In genomic region chr1:178723541-178723940, GRCh38 we compare ENCODE assay signal across 1 cellular context.
TF ChIP-seq lines count a peak whose summit lies in the region.

No MANE protein-coding gene starts in this region.

TF ChIP-seq in WTC11, 78 proteins besides CTCF, POLR2A, EP300 and RAD21 (continued from another document):
- TF ChIP-seq, protein P1, sequence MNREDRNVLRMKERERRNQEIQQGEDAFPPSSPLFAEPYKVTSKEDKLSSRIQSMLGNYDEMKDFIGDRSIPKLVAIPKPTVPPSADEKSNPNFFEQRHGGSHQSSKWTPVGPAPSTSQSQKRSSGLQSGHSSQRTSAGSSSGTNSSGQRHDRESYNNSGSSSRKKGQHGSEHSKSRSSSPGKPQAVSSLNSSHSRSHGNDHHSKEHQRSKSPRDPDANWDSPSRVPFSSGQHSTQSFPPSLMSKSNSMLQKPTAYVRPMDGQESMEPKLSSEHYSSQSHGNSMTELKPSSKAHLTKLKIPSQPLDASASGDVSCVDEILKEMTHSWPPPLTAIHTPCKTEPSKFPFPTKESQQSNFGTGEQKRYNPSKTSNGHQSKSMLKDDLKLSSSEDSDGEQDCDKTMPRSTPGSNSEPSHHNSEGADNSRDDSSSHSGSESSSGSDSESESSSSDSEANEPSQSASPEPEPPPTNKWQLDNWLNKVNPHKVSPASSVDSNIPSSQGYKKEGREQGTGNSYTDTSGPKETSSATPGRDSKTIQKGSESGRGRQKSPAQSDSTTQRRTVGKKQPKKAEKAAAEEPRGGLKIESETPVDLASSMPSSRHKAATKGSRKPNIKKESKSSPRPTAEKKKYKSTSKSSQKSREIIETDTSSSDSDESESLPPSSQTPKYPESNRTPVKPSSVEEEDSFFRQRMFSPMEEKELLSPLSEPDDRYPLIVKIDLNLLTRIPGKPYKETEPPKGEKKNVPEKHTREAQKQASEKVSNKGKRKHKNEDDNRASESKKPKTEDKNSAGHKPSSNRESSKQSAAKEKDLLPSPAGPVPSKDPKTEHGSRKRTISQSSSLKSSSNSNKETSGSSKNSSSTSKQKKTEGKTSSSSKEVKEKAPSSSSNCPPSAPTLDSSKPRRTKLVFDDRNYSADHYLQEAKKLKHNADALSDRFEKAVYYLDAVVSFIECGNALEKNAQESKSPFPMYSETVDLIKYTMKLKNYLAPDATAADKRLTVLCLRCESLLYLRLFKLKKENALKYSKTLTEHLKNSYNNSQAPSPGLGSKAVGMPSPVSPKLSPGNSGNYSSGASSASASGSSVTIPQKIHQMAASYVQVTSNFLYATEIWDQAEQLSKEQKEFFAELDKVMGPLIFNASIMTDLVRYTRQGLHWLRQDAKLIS (CRISPR knock-in tag; IDR thresholded peaks at IDR 0.05; ENCODE audit: borderline replicate concordance): no peak
- TF ChIP-seq GTF2I (CRISPR knock-in tag; conservative IDR thresholded peaks at IDR 0.05): no peak
- TF ChIP-seq RELA (CRISPR knock-in tag; IDR thresholded peaks at IDR 0.05; ENCODE audit: borderline replicate concordance): no peak
- TF ChIP-seq ZNF671 (CRISPR knock-in tag; IDR thresholded peaks at IDR 0.05): no peak
- no peak for TF ChIP-seq NFATC4 (CRISPR knock-in tag; IDR thresholded peaks at IDR 0.05)
- TF ChIP-seq, protein P2, sequence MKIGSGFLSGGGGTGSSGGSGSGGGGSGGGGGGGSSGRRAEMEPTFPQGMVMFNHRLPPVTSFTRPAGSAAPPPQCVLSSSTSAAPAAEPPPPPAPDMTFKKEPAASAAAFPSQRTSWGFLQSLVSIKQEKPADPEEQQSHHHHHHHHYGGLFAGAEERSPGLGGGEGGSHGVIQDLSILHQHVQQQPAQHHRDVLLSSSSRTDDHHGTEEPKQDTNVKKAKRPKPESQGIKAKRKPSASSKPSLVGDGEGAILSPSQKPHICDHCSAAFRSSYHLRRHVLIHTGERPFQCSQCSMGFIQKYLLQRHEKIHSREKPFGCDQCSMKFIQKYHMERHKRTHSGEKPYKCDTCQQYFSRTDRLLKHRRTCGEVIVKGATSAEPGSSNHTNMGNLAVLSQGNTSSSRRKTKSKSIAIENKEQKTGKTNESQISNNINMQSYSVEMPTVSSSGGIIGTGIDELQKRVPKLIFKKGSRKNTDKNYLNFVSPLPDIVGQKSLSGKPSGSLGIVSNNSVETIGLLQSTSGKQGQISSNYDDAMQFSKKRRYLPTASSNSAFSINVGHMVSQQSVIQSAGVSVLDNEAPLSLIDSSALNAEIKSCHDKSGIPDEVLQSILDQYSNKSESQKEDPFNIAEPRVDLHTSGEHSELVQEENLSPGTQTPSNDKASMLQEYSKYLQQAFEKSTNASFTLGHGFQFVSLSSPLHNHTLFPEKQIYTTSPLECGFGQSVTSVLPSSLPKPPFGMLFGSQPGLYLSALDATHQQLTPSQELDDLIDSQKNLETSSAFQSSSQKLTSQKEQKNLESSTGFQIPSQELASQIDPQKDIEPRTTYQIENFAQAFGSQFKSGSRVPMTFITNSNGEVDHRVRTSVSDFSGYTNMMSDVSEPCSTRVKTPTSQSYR (CRISPR knock-in tag; IDR thresholded peaks at IDR 0.05): no peak
- TF ChIP-seq ZNF423 (CRISPR knock-in tag; IDR thresholded peaks at IDR 0.05): no peak
- TF ChIP-seq ESRRA (CRISPR knock-in tag; IDR thresholded peaks at IDR 0.05; ENCODE audit: borderline replicate concordance): no peak
- TF ChIP-seq TEAD4 (CRISPR knock-in tag; IDR thresholded peaks at IDR 0.05): no peak
- TF ChIP-seq FOXP1 (CRISPR knock-in tag; IDR thresholded peaks at IDR 0.05; ENCODE audit: borderline replicate concordance): no peak
- no peak for TF ChIP-seq GABPB1 (CRISPR knock-in tag; IDR thresholded peaks at IDR 0.05)
- no peak for TF ChIP-seq NFE2L1 (CRISPR knock-in tag; IDR thresholded peaks at IDR 0.05)
- TF ChIP-seq SOX15 (CRISPR knock-in tag; IDR thresholded peaks at IDR 0.05): no peak
- no peak for TF ChIP-seq NR1H2 (CRISPR knock-in tag; IDR thresholded peaks at IDR 0.05)
- TF ChIP-seq ZNF263 (CRISPR knock-in tag; IDR thresholded peaks at IDR 0.05; ENCODE audit: low read depth): no peak
- TF ChIP-seq ZNF121 (CRISPR knock-in tag; IDR thresholded peaks at IDR 0.05): no peak
- TF ChIP-seq TCF7 (CRISPR knock-in tag; IDR thresholded peaks at IDR 0.05; ENCODE audit: low read depth): no peak
